In genomic region chr6:170286246-170286933, GRCh38 we compare ENCODE assay signal across 8 cellular contexts. TPM values are rescaled to one million over a fixed set of nuclear protein-coding genes. Genes with fewer than 3 reads are reported as not detected.
DNase-seq lines count a peak whose midpoint lies in the region; ATAC-seq, FAIRE-seq and TF ChIP-seq lines count a peak whose summit lies in the region.

No MANE protein-coding gene starts in this region.

- H2BK120ac ChIP-seq in H1 (replicated peaks; ENCODE audit: low read depth, low read length): no peak overlapping the region

- no peak overlapping the region for H2BK20ac ChIP-seq in H1 (ENCODE audit: low read length)

- H3K36me3 ChIP-seq in H1 (ENCODE audit: control insufficient read depth in 2 of 4, insufficient read depth in 4 of 4, low read length in 3 of 4) (peaks cover 2 to 34% (median 12%) of the 10 kb centered on the region in 4 experiments; a peak in 4 of 8 replicates), gastrocnemius medialis (no peaks in the 10 kb centered on the region)

- ATAC-seq in natural killer cell (no peak), HG03521 (IDR thresholded peaks at IDR 0.05; ENCODE audit: unreplicated experiment) (no peak), gastrocnemius medialis (no peak)
- no peak for ATAC-seq in natural killer cell treated with Interleukin-12 subunit alpha and Interleukin-12 subunit beta and Interleukin-15 and Interleukin-18, amount 100 ng/mL, for 72 hours

- H4K8ac ChIP-seq in H1 (ENCODE audit: extremely low read depth, insufficient read depth, low read length): no peak overlapping the region; the same call in 1 of the 2 replicates

- H3K4me3 ChIP-seq in H1 (ENCODE audit: extremely low read depth in 1 of 4, insufficient read depth in 2 of 4, low read depth in 3 of 4, low read length in 4 of 4) (peak overlapping the region in 1 of 4 experiments; percentile 33; a peak in 2 of 8 replicates), gastrocnemius medialis (no peak overlapping the region)

- H3K4me3 Mint-ChIP-seq in natural killer cell: peak overlapping the region; percentile 25
- no peak overlapping the region for H3K4me3 Mint-ChIP-seq in natural killer cell treated with Interleukin-12 subunit alpha and Interleukin-12 subunit beta and Interleukin-15 and Interleukin-18, amount 100 ng/mL, for 72 hours

- POLR2A ChIA-PET in H1 (lab: Charles Lee; ENCODE audit: partially characterized antibody): interaction anchor here (0.5 to 2.3 kb wide), 7 partner anchors 9 to 574 kb away, joined by 3 to 9 read pairs (median 3); no protein-coding TSS in a partner anchor

- WGBS in H1 (ENCODE audit: extremely low coverage in 1 of 2, insufficient coverage in 1 of 2, insufficient read length in 1 of 2, insufficient replicate concordance in 2 of 2, low coverage in 1 of 2, low lambda C conversion rate in 2 of 2, missing lambda C conversion rate in 1 of 2), 2 experiments: 33% methylated on average over 15 of the region's 26 CpGs; no CpG with 5 or more reads in 1 of the 2 experiments

- H3K27me3 Mint-ChIP-seq in natural killer cell (ENCODE audit: low read depth in 2 of 2): peaks cover 20 to 45% of the 10 kb centered on the region in 2 donors
- peaks cover 20 to 27% of the 10 kb centered on the region in 2 donors for H3K27me3 Mint-ChIP-seq in natural killer cell treated with Interleukin-12 subunit alpha and Interleukin-12 subunit beta and Interleukin-15 and Interleukin-18, amount 100 ng/mL, for 72 hours

- H3K36me3 Mint-ChIP-seq in natural killer cell: peaks cover 8% of the 10 kb centered on the region
- peaks cover 4% of the 10 kb centered on the region for H3K36me3 Mint-ChIP-seq in natural killer cell treated with Interleukin-12 subunit alpha and Interleukin-12 subunit beta and Interleukin-15 and Interleukin-18, amount 100 ng/mL, for 72 hours

- peak overlapping the region; percentile 40 to 59 for H3K4me2 ChIP-seq in H1 (ENCODE audit: insufficient read depth in 1 of 2, low read depth in 2 of 2, low read length in 2 of 2)

- peaks cover 13 to 14% of the 10 kb centered on the region in 2 experiments for H4K20me1 ChIP-seq in H1 (replicated peaks in 1 of 2; ENCODE audit: control insufficient read depth in 1 of 2, insufficient read depth in 2 of 2, low read length in 2 of 2)

- no peak overlapping the region for H2AFZ ChIP-seq in H1 (ENCODE audit: low read length)

- TF ChIP-seq EP300 in H1 (IDR thresholded peaks at IDR 0.05; ENCODE audit: borderline replicate concordance in 1 of 2, low read depth in 2 of 2, low read length in 2 of 2): no peak

- H3K14ac ChIP-seq in H1 (ENCODE audit: insufficient read length): no peak overlapping the region

- no peak overlapping the region for H3K4ac ChIP-seq in H1 (replicated peaks; ENCODE audit: insufficient read length, low read depth, low read length)

- no peak for TF ChIP-seq RAD21 in H1 (IDR thresholded peaks at IDR 0.05 in 1 of 2, conservative IDR thresholded peaks at IDR 0.05 in 1 of 2; ENCODE audit: low read depth in 2 of 2, low read length in 2 of 2)

- H3K4me1 ChIP-seq in H1 (replicated peaks in 1 of 4; ENCODE audit: control insufficient read depth in 3 of 4, insufficient read depth in 4 of 4, low read length in 3 of 4) (peaks cover 8 to 33% (median 18%) of the 10 kb centered on the region in 4 experiments), gastrocnemius medialis (peaks cover 4 to 10% of the 10 kb centered on the region in 2 donors)

- H2AK5ac ChIP-seq in H1 (ENCODE audit: low read depth, low read length): no peak overlapping the region

- H3K27me3 ChIP-seq in H1 (replicated peaks in 1 of 4; ENCODE audit: control insufficient read depth in 3 of 4, extremely low read depth in 1 of 4, insufficient read depth in 3 of 4, low read length in 3 of 4) (peaks cover 28 to 62% (median 51%) of the 10 kb centered on the region in 4 experiments), gastrocnemius medialis (peaks cover 7 to 25% (median 14%) of the 10 kb centered on the region in 3 donors)

- no peak overlapping the region for H2BK5ac ChIP-seq in H1 (ENCODE audit: low read depth, low read length)

- no peaks in the 10 kb centered on the region for H3K9me3 Mint-ChIP-seq in natural killer cell
- no peaks in the 10 kb centered on the region for H3K9me3 Mint-ChIP-seq in natural killer cell treated with Interleukin-12 subunit alpha and Interleukin-12 subunit beta and Interleukin-15 and Interleukin-18, amount 100 ng/mL, for 72 hours

- no peak overlapping the region for H4K91ac ChIP-seq in H1 (replicated peaks; ENCODE audit: insufficient read length, low read length)

- intact Hi-C loops in natural killer cell (cut with micrococcal nuclease) (no loop called here), gastrocnemius medialis (cut with DNase I; ENCODE audit: low total_unique reads) (no loop called here)

- CTCF ChIA-PET in H1 (lab: Charles Lee; ENCODE audit: partially characterized antibody): interaction anchor here (0.6 kb wide), 2 partner anchors 134 to 163 kb away, joined by 3 read pairs; no protein-coding TSS in a partner anchor

- no peak overlapping the region for H3K27ac Mint-ChIP-seq in natural killer cell
- H3K27ac Mint-ChIP-seq in natural killer cell treated with Interleukin-12 subunit alpha and Interleukin-12 subunit beta and Interleukin-15 and Interleukin-18, amount 100 ng/mL, for 72 hours: no peak overlapping the region

- H3K27ac ChIP-seq in H1 (ENCODE audit: low read depth, low read length) (no peak overlapping the region), gastrocnemius medialis (peak overlapping the region in 1 of 4 donors; percentile 36)

- DNase-seq in natural killer cell (no peak), H1 (ENCODE audit: low read depth in 1 of 2, low spot score in 2 of 2) (peak in 1 of 2 experiments; percentile 55), myocyte (ENCODE audit: low read depth) (peak; percentile 95), LoVo (ENCODE audit: low spot score) (no peak), gastrocnemius medialis (no peak), cerebellar nuclear complex (lab: John Stamatoyannopoulos, UW) (no peak)
- DNase-seq in natural killer cell treated with Interleukin-12 subunit alpha and Interleukin-12 subunit beta and Interleukin-15 and Interleukin-18, amount 100 ng/mL, for 72 hours (ENCODE audit: low spot score): no peak

- FAIRE-seq in H1 (lab: Jason Lieb, UNC): no peak

- H3K23me2 ChIP-seq in H1 (ENCODE audit: low read depth, low read length): peaks cover 18% of the 10 kb centered on the region; the same call in 1 of the 2 replicates

- TF ChIP-seq CTCF in natural killer cell (IDR thresholded peaks at IDR 0.05) (no peak), H1 (IDR thresholded peaks at IDR 0.05; ENCODE audit: control extremely low read depth in 1 of 3, insufficient read depth in 1 of 3, low read depth in 1 of 3, low read length in 3 of 3) (no peak), gastrocnemius medialis (IDR thresholded peaks at IDR 0.05 in 4 of 5, conservative IDR thresholded peaks at IDR 0.05 in 1 of 5) (no peak)

- no peak overlapping the region for H3K23ac ChIP-seq in H1 (ENCODE audit: insufficient read length)

- no peak overlapping the region for H4K5ac ChIP-seq in H1 (ENCODE audit: insufficient read length, low read depth, low read length)

- no peak overlapping the region for H3K56ac ChIP-seq in H1 (replicated peaks; ENCODE audit: insufficient read length, low read depth, low read length)

- H3K79me1 ChIP-seq in H1 (ENCODE audit: low read depth, low read length): no peaks in the 10 kb centered on the region

- H3K18ac ChIP-seq in H1 (ENCODE audit: extremely low read depth, low read length): no peak overlapping the region

- in situ Hi-C loops in gastrocnemius medialis (cut with MboI; ENCODE audit: low sequenced_read_pairs in 4 of 4): loop anchor here in 2 of 4 donors (25.0 kb wide), 2 partner anchors 249 to 449 kb away; no protein-coding TSS in a partner anchor

- H3K4me1 Mint-ChIP-seq in natural killer cell: peaks cover 20 to 21% of the 10 kb centered on the region in 2 donors
- H3K4me1 Mint-ChIP-seq in natural killer cell treated with Interleukin-12 subunit alpha and Interleukin-12 subunit beta and Interleukin-15 and Interleukin-18, amount 100 ng/mL, for 72 hours (ENCODE audit: low read depth in 2 of 2): peaks cover 14 to 17% of the 10 kb centered on the region in 2 donors

- 0 out of 2 replicates have a peak overlapping the region, but pooled peaks have one; percentile 72 for H2BK15ac ChIP-seq in H1 (ENCODE audit: low read length)

- no peak overlapping the region for H3K9ac ChIP-seq in H1 (replicated peaks in 1 of 4; ENCODE audit: extremely low read depth in 1 of 4, low read depth in 3 of 4, low read length in 3 of 4)

- H3K9me3 ChIP-seq in H1 (ENCODE audit: insufficient read depth in 2 of 2, low read depth in 1 of 2, low read length in 1 of 2) (no peaks in the 10 kb centered on the region), gastrocnemius medialis (no peaks in the 10 kb centered on the region)

- no peak overlapping the region for H2BK12ac ChIP-seq in H1 (ENCODE audit: low read depth, low read length)

- TF ChIP-seq POLR2A in H1 (IDR thresholded peaks at IDR 0.05; ENCODE audit: control extremely low read depth in 1 of 2, low read depth in 2 of 2, low read length in 2 of 2): no peak
- TF ChIP-seq POLR2A in gastrocnemius medialis (IDR thresholded peaks at IDR 0.05): no peak

- H3K79me2 ChIP-seq in H1 (ENCODE audit: control insufficient read depth in 1 of 2, insufficient read depth in 2 of 2, low read length in 2 of 2): no peaks in the 10 kb centered on the region

RNA-seq across cellular contexts. Expression of gene DLL1, which starts 4.5 kb away (rescaled TPM):
- total RNA-seq in natural killer cell: 10 to 100 TPM in 1 of 3 donors, 1 to 10 TPM in 2; 4.3 to 16.9 (median 6.0) TPM
- total RNA-seq in natural killer cell treated with Interleukin-12 subunit alpha and Interleukin-12 subunit beta and Interleukin-15 and Interleukin-18, amount 100 ng/mL, for 72 hours: under 1 TPM; 0.12 to 0.61 TPM
- total RNA-seq in H1 (2021; fragmentation: NEBNext Ultra II Directional; extraction: Animal tissue kit (Norgen Biotek cat#: 25700)): 3.8 and 5.6 TPM in 2 replicates
- polyA plus RNA-seq in H1 (2011; rRNA removed): 1.7 and 3.1 TPM in 2 replicates
- polyA plus RNA-seq in H1 (2011; cell fraction: cytosol; rRNA removed): 3.3 TPM
- 8.7 TPM for polyA plus RNA-seq in H1 (2011; cell fraction: nucleus; rRNA removed)
- polyA plus RNA-seq in H1 (2012, experiment 1 of 2): 1.5 to 2.8 TPM (median 2.7 TPM) in 4 replicates
- polyA plus RNA-seq in H1 (2012, experiment 2 of 2): 1.5 TPM
- polyA plus RNA-seq in H1 (2013, experiment 1 of 2): 1.4 TPM
- polyA plus RNA-seq in H1 (2013, experiment 2 of 2): 1.0 TPM
- polyA minus RNA-seq in H1 (2011; rRNA and poly(A)+ RNA removed): 0.39 and 0.95 TPM in 2 replicates
- 2.3 TPM for polyA minus RNA-seq in H1 (2011; cell fraction: cytosol; rRNA and poly(A)+ RNA removed)
- 2.6 TPM for polyA minus RNA-seq in H1 (2011; cell fraction: nucleus; rRNA and poly(A)+ RNA removed)
- total RNA-seq in myocyte: 38.7 and 71.8 TPM in 2 replicates
- 9.8 TPM for polyA plus RNA-seq in myocyte (2012)
- 1 to 10 TPM; 1.8 to 3.7 (median 3.3) TPM for total RNA-seq in gastrocnemius medialis

RNA-seq across cellular contexts. Expression of gene FAM120B, which starts 20.2 kb away (rescaled TPM):
- total RNA-seq in natural killer cell (10 to 100 TPM; 37.8 to 55.6 (median 39.9) TPM), myocyte (14.9 and 18.1 TPM in 2 replicates), gastrocnemius medialis (10 to 100 TPM; 10.7 to 17.0 (median 13.5) TPM)
- 10 to 100 TPM; 19.9 to 28.0 TPM for total RNA-seq in natural killer cell treated with Interleukin-12 subunit alpha and Interleukin-12 subunit beta and Interleukin-15 and Interleukin-18, amount 100 ng/mL, for 72 hours
- 12.0 and 12.5 TPM in 2 replicates for total RNA-seq in H1 (2021; fragmentation: NEBNext Ultra II Directional; extraction: Animal tissue kit (Norgen Biotek cat#: 25700))
- 4.2 and 5.1 TPM in 2 replicates for polyA plus RNA-seq in H1 (2011; rRNA removed)
- polyA plus RNA-seq in H1 (2011; cell fraction: cytosol; rRNA removed): 5.8 TPM
- polyA plus RNA-seq in H1 (2011; cell fraction: nucleus; rRNA removed): 11.3 TPM
- 6.9 to 9.1 TPM (median 8.0 TPM) in 4 replicates for polyA plus RNA-seq in H1 (2012, experiment 1 of 2)
- 1.6 TPM for polyA plus RNA-seq in H1 (2012, experiment 2 of 2)
- 8.2 TPM for polyA plus RNA-seq in H1 (2013, experiment 1 of 2)
- polyA plus RNA-seq in H1 (2013, experiment 2 of 2): 8.6 TPM
- polyA minus RNA-seq in H1 (2011; rRNA and poly(A)+ RNA removed): 22.0 and 30.5 TPM in 2 replicates
- 6.2 TPM for polyA minus RNA-seq in H1 (2011; cell fraction: cytosol; rRNA and poly(A)+ RNA removed)
- 35.7 TPM for polyA minus RNA-seq in H1 (2011; cell fraction: nucleus; rRNA and poly(A)+ RNA removed)
- 18.8 TPM for polyA plus RNA-seq in myocyte (2012)
